In the genomic region with DNA sequence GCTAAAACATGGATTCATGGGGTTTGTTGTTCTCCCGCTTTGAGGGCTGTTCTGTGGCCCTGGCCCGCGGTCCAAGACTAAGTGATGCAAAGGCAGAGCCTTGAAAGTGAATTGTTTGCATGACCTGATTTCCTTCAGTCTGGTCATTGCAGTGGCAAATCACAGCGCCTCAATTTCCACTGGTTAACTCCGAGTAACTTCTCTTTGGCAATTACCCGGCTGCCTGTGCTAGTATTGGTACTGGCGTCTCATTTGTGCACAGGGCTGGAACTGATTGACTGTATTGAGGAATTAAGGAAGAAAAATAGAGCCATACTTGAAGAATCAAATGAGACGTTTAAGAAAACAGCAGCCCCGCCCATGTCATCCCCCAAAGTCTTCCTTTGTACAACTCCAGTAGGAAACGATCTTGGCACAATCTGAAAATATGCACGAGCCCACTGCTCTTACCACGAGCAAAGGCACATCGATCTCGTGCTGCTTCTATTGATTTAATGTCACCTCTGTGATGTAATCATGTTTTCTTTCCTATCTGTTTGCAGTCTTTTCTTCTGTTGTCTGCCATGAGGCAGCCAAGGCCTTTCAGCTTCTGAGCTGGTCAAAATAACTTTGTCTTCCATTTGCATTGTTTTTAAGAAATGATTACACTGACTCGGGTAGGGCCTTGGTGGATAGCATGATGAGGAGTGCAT, we compare ENCODE assay signal across 27 cellular contexts.
"Had no signal": no experiment of that assay in that cellular context is flagged by ENCODE, and none has a peak within 500 bp of the region (broad histone marks: within the 10 kb centered on the region; RNA-seq: fewer than 3 reads in every experiment).

No MANE protein-coding gene starts in this region.

- DNase-seq: activated CD4-positive, alpha-beta memory T cell treated with anti-CD3 and anti-CD28 coated beads, Interleukin-2, amount 10 ng/mL, durations not matched to agents 7 days and 5 days; activated CD4-positive, alpha-beta T cell treated with anti-CD3 and anti-CD28 coated beads for 1 hour; activated CD4-positive, alpha-beta T cell treated with anti-CD3 and anti-CD28 coated beads, Interleukin-2, amount 10 ng/mL, durations not matched to agents 7 days and 5 days; activated gamma-delta T cell treated with Interleukin-2 at 50 U/mL for 16 hours; activated naive CD4-positive, alpha-beta T cell treated with anti-CD3 and anti-CD28 coated beads, Interleukin-2, amount 50 U/mL, for 16 hours; activated T-cell treated with anti-CD3 and anti-CD28 coated beads, Interleukin-2, amount 50 U/mL, for 1 hour; amniotic stem cell; brain microvascular endothelial cell; left ventricle myocardium superior; mammary epithelial cell; naive thymus-derived CD8-positive, alpha-beta T cell; nucleus accumbens; right cardiac atrium; spleen; stimulated activated CD4-positive, alpha-beta T cell treated with anti-CD3 and anti-CD28 coated beads, Interleukin-2, amount 100 ng/mL, for 48 hours; stimulated activated naive CD8-positive, alpha-beta T cell treated with anti-CD3 and anti-CD28 coated beads, Interleukin-15, Interleukin-2, amounts not matched to agents 100 U/mL and 50 U/mL, for 24 hours; T-helper 2 cell; testis; transverse colon had no signal

- H3K4me1 Mint-ChIP-seq: activated CD4-positive, alpha-beta memory T cell treated with anti-CD3 and anti-CD28 coated beads, Interleukin-2, amount 10 ng/mL, durations not matched to agents 7 days and 5 days; activated CD4-positive, alpha-beta T cell treated with anti-CD3 and anti-CD28 coated beads, Interleukin-2, amount 10 ng/mL, durations not matched to agents 7 days and 5 days; mesothelial cell of epicardium; neural crest cell had no signal

- H3K36me3 Mint-ChIP-seq: mesothelial cell of epicardium; naive thymus-derived CD8-positive, alpha-beta T cell had no signal

- H3K27me3 ChIP-seq: brain microvascular endothelial cell, testis, transverse colon had no signal

- FAIRE-seq: astrocyte, frontal cortex, urothelium cell line had no signal

- ATAC-seq: left ventricle myocardium superior; naive thymus-derived CD8-positive, alpha-beta T cell; right cardiac atrium; stimulated activated naive CD8-positive, alpha-beta T cell treated with anti-CD3 and anti-CD28 coated beads, Interleukin-15, Interleukin-2, amounts not matched to agents 100 U/mL and 50 U/mL, for 24 hours had no signal

- H3K27ac ChIP-seq: brain microvascular endothelial cell, epithelial cell of prostate, parathyroid adenoma, spleen, testis, transverse colon had no signal

- H3K9me3 ChIP-seq: spleen, testis, transverse colon had no signal

- H3K79me2 ChIP-seq: parathyroid adenoma had no signal

- H3K4me3 Mint-ChIP-seq: activated CD4-positive, alpha-beta memory T cell treated with anti-CD3 and anti-CD28 coated beads, Interleukin-2, amount 10 ng/mL, durations not matched to agents 7 days and 5 days; activated CD4-positive, alpha-beta T cell treated with anti-CD3 and anti-CD28 coated beads, Interleukin-2, amount 10 ng/mL, durations not matched to agents 7 days and 5 days; activated T-helper 1 cell treated with anti-CD3 and anti-CD28 coated beads, Interleukin-12 subunit alpha, Interleukin-12 subunit beta, Interleukin-2, Interleukin-4 antibody, amounts not matched to agents 30 ng/mL and 10 ng/mL and 1 ng/mL, durations not matched to agents 14 hours and 24 hours and 36 hours; mesothelial cell of epicardium; naive thymus-derived CD8-positive, alpha-beta T cell; neural crest cell had no signal

- H3K9me3 Mint-ChIP-seq: activated CD4-positive, alpha-beta memory T cell treated with anti-CD3 and anti-CD28 coated beads, Interleukin-2, amount 10 ng/mL, durations not matched to agents 7 days and 5 days; activated CD4-positive, alpha-beta T cell treated with anti-CD3 and anti-CD28 coated beads, Interleukin-2, amount 10 ng/mL, durations not matched to agents 7 days and 5 days; activated T-helper 1 cell treated with anti-CD3 and anti-CD28 coated beads, Interleukin-12 subunit alpha, Interleukin-12 subunit beta, Interleukin-2, Interleukin-4 antibody, amounts not matched to agents 30 ng/mL and 10 ng/mL and 1 ng/mL, durations not matched to agents 14 hours and 24 hours and 36 hours had no signal

- H3K4me3 ChIP-seq: spleen, testis, transverse colon had no signal

- H3K36me3 ChIP-seq: brain microvascular endothelial cell, spleen, transverse colon had no signal

- H3K27ac Mint-ChIP-seq: activated CD4-positive, alpha-beta memory T cell treated with anti-CD3 and anti-CD28 coated beads, Interleukin-2, amount 10 ng/mL, durations not matched to agents 7 days and 5 days; activated CD4-positive, alpha-beta T cell treated with anti-CD3 and anti-CD28 coated beads, Interleukin-2, amount 10 ng/mL, durations not matched to agents 7 days and 5 days; activated T-helper 1 cell treated with anti-CD3 and anti-CD28 coated beads, Interleukin-12 subunit alpha, Interleukin-12 subunit beta, Interleukin-2, Interleukin-4 antibody, amounts not matched to agents 30 ng/mL and 10 ng/mL and 1 ng/mL, durations not matched to agents 14 hours and 24 hours and 36 hours; mesothelial cell of epicardium; naive thymus-derived CD8-positive, alpha-beta T cell had no signal

- H3K9ac ChIP-seq: parathyroid adenoma had no signal

- H3K4me1 ChIP-seq: parathyroid adenoma, spleen, testis, transverse colon had no signal

- H2AFZ ChIP-seq: parathyroid adenoma had no signal
